In genomic region chr12:34397591-34398365, GRCh38 we compare ENCODE assay signal across 11 cellular contexts.
DNase-seq lines count a peak whose midpoint lies in the region; ATAC-seq and TF ChIP-seq lines count a peak whose summit lies in the region.
"Had no signal": no experiment of that assay in that cellular context is flagged by ENCODE, and none has a peak within 500 bp of the region (broad histone marks: within the 10 kb centered on the region; RNA-seq: fewer than 3 reads in every experiment).

No MANE protein-coding gene starts in this region.

- H3K27ac Mint-ChIP-seq in activated naive CD8-positive, alpha-beta T cell treated with anti-CD3 and anti-CD28 coated beads, Interleukin-2, amount 10 ng/mL, durations not matched to agents 7 days and 5 days: no peak overlapping the region
- H3K27ac Mint-ChIP-seq in activated naive CD8-positive, alpha-beta T cell treated with anti-CD3 and anti-CD28 coated beads, Interleukin-2, amount 50 U/mL, for 24 hours: no peak overlapping the region
- H3K27ac Mint-ChIP-seq: naive thymus-derived CD8-positive, alpha-beta T cell had no signal

- peaks cover 100% of the 10 kb centered on the region for H3K9me3 ChIP-seq in mucosa of descending colon

- POLR2A ChIA-PET in activated naive CD8-positive, alpha-beta T cell treated with anti-CD3 and anti-CD28 coated beads, Interleukin-2, amount 10 ng/mL, durations not matched to agents 7 days and 5 days (lab: Charles Lee): no interaction called here

- peaks cover 5% of the 10 kb centered on the region for H3K9me3 Mint-ChIP-seq in activated naive CD8-positive, alpha-beta T cell treated with anti-CD3 and anti-CD28 coated beads, Interleukin-2, amount 10 ng/mL, durations not matched to agents 7 days and 5 days
- no peaks in the 10 kb centered on the region for H3K9me3 Mint-ChIP-seq in activated naive CD8-positive, alpha-beta T cell treated with anti-CD3 and anti-CD28 coated beads, Interleukin-2, amount 50 U/mL, for 24 hours

- H3K4me3 ChIP-seq in dorsolateral prefrontal cortex (no peak overlapping the region), mucosa of descending colon (no peak overlapping the region)

- intact Hi-C loops in dorsolateral prefrontal cortex (cut with DNase I) (no loop called here), mucosa of descending colon (cut with DNase I, micrococcal nuclease) (no loop called here)

- ATAC-seq in activated naive CD8-positive, alpha-beta T cell treated with anti-CD3 and anti-CD28 coated beads, Interleukin-2, amount 10 ng/mL, durations not matched to agents 7 days and 5 days (ENCODE audit: low read depth): no peak
- ATAC-seq in activated naive CD8-positive, alpha-beta T cell treated with anti-CD3 and anti-CD28 coated beads, Interleukin-2, amount 50 U/mL, for 24 hours: no peak
- ATAC-seq in mucosa of descending colon: no peak
- no peak for ATAC-seq in GM18907 (IDR thresholded peaks at IDR 0.05; ENCODE audit: unreplicated experiment)
- ATAC-seq: naive thymus-derived CD8-positive, alpha-beta T cell had no signal

- no peak overlapping the region for H3K4me3 Mint-ChIP-seq in activated naive CD8-positive, alpha-beta T cell treated with anti-CD3 and anti-CD28 coated beads, Interleukin-2, amount 10 ng/mL, durations not matched to agents 7 days and 5 days
- H3K4me3 Mint-ChIP-seq in activated naive CD8-positive, alpha-beta T cell treated with anti-CD3 and anti-CD28 coated beads, Interleukin-2, amount 50 U/mL, for 24 hours: no peak overlapping the region
- H3K4me3 Mint-ChIP-seq: naive thymus-derived CD8-positive, alpha-beta T cell had no signal

- no peaks in the 10 kb centered on the region for H3K4me1 ChIP-seq in mucosa of descending colon (ENCODE audit: low read depth)

- H3K36me3 ChIP-seq in mucosa of descending colon (ENCODE audit: low read depth): no peaks in the 10 kb centered on the region

- H3K4me1 Mint-ChIP-seq in activated naive CD8-positive, alpha-beta T cell treated with anti-CD3 and anti-CD28 coated beads, Interleukin-2, amount 10 ng/mL, durations not matched to agents 7 days and 5 days: no peaks in the 10 kb centered on the region
- no peaks in the 10 kb centered on the region for H3K4me1 Mint-ChIP-seq in activated naive CD8-positive, alpha-beta T cell treated with anti-CD3 and anti-CD28 coated beads, Interleukin-2, amount 50 U/mL, for 24 hours
- H3K4me1 Mint-ChIP-seq: naive thymus-derived CD8-positive, alpha-beta T cell had no signal

- H3K36me3 Mint-ChIP-seq in activated naive CD8-positive, alpha-beta T cell treated with anti-CD3 and anti-CD28 coated beads, Interleukin-2, amount 10 ng/mL, durations not matched to agents 7 days and 5 days: no peaks in the 10 kb centered on the region
- H3K36me3 Mint-ChIP-seq in activated naive CD8-positive, alpha-beta T cell treated with anti-CD3 and anti-CD28 coated beads, Interleukin-2, amount 50 U/mL, for 24 hours (ENCODE audit: low read depth): no peaks in the 10 kb centered on the region
- H3K36me3 Mint-ChIP-seq: naive thymus-derived CD8-positive, alpha-beta T cell had no signal

- H3K27ac ChIP-seq in dorsolateral prefrontal cortex: no peak overlapping the region

- TF ChIP-seq CTCF in dorsolateral prefrontal cortex (IDR thresholded peaks at IDR 0.05 in 54 of 56, conservative IDR thresholded peaks at IDR 0.05 in 2 of 56; ENCODE audit: low read depth in 1 of 56, partially characterized antibody in 56 of 56) (no peak), mucosa of descending colon (IDR thresholded peaks at IDR 0.05) (no peak)

- peaks cover 0 to 57% (median 6%) of the 10 kb centered on the region in 45 donors for H3K27me3 ChIP-seq in dorsolateral prefrontal cortex

- H3K27me3 Mint-ChIP-seq in activated naive CD8-positive, alpha-beta T cell treated with anti-CD3 and anti-CD28 coated beads, Interleukin-2, amount 10 ng/mL, durations not matched to agents 7 days and 5 days: no peaks in the 10 kb centered on the region
- H3K27me3 Mint-ChIP-seq in activated naive CD8-positive, alpha-beta T cell treated with anti-CD3 and anti-CD28 coated beads, Interleukin-2, amount 50 U/mL, for 24 hours: no peaks in the 10 kb centered on the region

- DNase-seq in activated naive CD8-positive, alpha-beta T cell treated with anti-CD3 and anti-CD28 coated beads, Interleukin-2, amount 10 ng/mL, durations not matched to agents 7 days and 5 days: peak; percentile 12
- no peak for DNase-seq in activated naive CD8-positive, alpha-beta T cell treated with anti-CD3 and anti-CD28 coated beads, Interleukin-2, amount 50 U/mL, for 24 hours
- DNase-seq in dorsolateral prefrontal cortex: peak in 9 of 10 donors; percentile 0 to 29 (median 21)
- DNase-seq in mucosa of descending colon: peak in 2 of 3 donors; percentile 7 to 15
- DNase-seq in ureter (ENCODE audit: low spot score): peak; percentile 25
- no peak for DNase-seq in central memory CD4-positive, alpha-beta T cell
- no peak for DNase-seq in NCI-H82 (lab: John Stamatoyannopoulos, UW)
- DNase-seq: NCI-H1105 treated with DMSO at 0.1 percent for 48 hours, NCI-H524 had no signal

Comparison
In these comparisons a context has a peak if more than half of its experiments do, and no peak if none do; other contexts are left out.
1. DNase-seq: peak in activated naive CD8-positive, alpha-beta T cell treated with anti-CD3 and anti-CD28 coated beads, Interleukin-2, amount 10 ng/mL, durations not matched to agents 7 days and 5 days (single experiment), dorsolateral prefrontal cortex (9 of 10), mucosa of descending colon (2 of 3) and ureter (single experiment); none in activated naive CD8-positive, alpha-beta T cell treated with anti-CD3 and anti-CD28 coated beads, Interleukin-2, amount 50 U/mL, for 24 hours (single experiment), central memory CD4-positive, alpha-beta T cell (single experiment) and NCI-H82 (single experiment).